ENCODE assay signal across 8 cellular contexts in the genomic region with DNA sequence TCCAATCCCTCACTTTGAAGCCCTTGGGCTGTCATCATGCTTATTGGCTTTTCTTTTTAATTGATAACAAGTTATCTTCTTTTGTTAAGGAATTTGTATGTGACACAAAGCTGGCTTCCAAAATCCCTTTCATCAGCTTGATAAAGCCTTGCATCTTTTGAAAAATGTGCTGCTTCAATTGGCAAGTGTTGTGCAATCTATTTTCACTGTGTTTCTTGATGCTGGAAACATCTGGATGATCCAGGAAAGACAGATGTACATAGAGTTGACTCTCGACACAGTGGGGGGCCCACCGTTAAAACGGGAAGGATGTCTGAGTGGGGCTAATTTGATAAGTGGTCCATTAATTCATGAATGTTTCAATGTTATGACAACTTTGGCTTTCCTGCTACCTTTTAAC.
"Had no signal": no experiment of that assay in that cellular context is flagged by ENCODE, and none has a peak within 500 bp of the region (broad histone marks: within the 10 kb centered on the region; RNA-seq: fewer than 3 reads in every experiment).

No MANE protein-coding gene starts in this region.

- H2AFZ ChIP-seq: GM23248 had no signal

- H3K9me3 Mint-ChIP-seq: H9 had no signal

- H3K27ac ChIP-seq: GM23248, KMS-11 had no signal

- DNase-seq: GM23248, GOT3, H9, HCEC 1CT, KBM-7 had no signal

- H3K9ac ChIP-seq: GM23248, KMS-11 had no signal

- H3K27ac Mint-ChIP-seq: H9 had no signal

- H3K4me2 ChIP-seq: KMS-11 had no signal

- FAIRE-seq: H54, HTR-8/SVneo had no signal

- H3K4me3 ChIP-seq: GM23248 had no signal

- H3K4me3 Mint-ChIP-seq: H9 had no signal
